ENCODE assay signal across 8 cellular contexts in the genomic region with DNA sequence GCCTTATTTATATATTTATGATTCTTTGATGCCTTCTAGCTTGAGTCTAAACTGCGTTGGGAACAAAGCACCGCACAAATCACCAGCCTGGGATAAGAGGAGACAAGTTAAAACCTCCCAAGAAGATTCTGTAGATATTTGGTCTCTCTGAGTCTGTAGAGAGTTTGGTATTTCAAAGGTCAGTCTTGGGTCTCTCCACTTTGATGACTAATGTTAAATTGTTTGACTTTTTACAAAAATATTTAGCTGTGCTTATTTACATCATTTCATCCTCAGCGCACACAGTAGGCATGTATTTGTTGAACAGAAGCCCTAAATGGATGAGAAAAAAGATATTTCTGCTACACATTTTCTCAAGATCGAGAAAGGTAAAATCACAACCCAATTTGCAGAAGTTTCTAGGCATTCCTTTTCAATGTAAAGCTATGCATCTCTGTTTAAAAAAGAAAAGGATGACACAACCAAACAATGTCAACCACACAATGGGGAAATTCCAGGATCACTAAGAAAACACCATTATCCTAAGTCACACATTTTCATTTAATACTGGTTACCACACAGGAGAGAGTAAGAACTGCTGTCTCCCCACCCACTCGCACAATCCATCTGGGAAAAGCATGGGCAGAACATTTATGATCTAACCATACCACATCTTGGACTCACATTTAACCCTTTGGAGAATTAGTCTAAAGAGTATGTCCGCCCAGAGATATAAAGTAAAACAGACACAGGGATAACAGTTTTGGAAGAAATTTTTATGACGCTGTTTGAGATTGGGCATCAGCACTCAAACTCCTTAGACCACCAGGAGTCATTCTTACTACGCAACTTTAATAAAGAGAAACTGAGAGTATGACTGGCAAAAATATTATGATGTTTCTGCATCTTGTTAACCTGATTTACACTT. TPM values are rescaled to one million over a fixed set of nuclear protein-coding genes. Genes with fewer than 3 reads are reported as not detected.
DNase-seq lines count a peak whose midpoint lies in the region; ATAC-seq and TF ChIP-seq lines count a peak whose summit lies in the region.

No MANE protein-coding gene starts in this region.

- peak overlapping the region; percentile 98 for H3K4me3 Mint-ChIP-seq in activated naive CD4-positive, alpha-beta T cell treated with anti-CD3 and anti-CD28 coated beads, Interleukin-2, amount 50 U/mL, for 24 hours
- peak overlapping the region; percentile 84 for H3K4me3 Mint-ChIP-seq in stimulated activated effector memory CD8-positive, alpha-beta T cell treated with anti-CD3 and anti-CD28 coated beads, Interleukin-12 subunit alpha, Interleukin-12 subunit beta, amount 100 ng/mL, for 72 hours

- ATAC-seq in HG02610 (IDR thresholded peaks at IDR 0.05; ENCODE audit: unreplicated experiment) (peak; percentile 7), HG03097 (IDR thresholded peaks at IDR 0.05; ENCODE audit: low FRiP score, unreplicated experiment) (no peak), HG03045 (IDR thresholded peaks at IDR 0.05; ENCODE audit: unreplicated experiment) (no peak)
- ATAC-seq in stimulated activated effector memory CD8-positive, alpha-beta T cell treated with anti-CD3 and anti-CD28 coated beads, Interleukin-12 subunit alpha, Interleukin-12 subunit beta, amount 100 ng/mL, for 72 hours: peak; percentile 6

- H3K9me3 Mint-ChIP-seq in activated naive CD4-positive, alpha-beta T cell treated with anti-CD3 and anti-CD28 coated beads, Interleukin-2, amount 50 U/mL, for 24 hours: no peaks in the 10 kb centered on the region
- H3K9me3 Mint-ChIP-seq in stimulated activated effector memory CD8-positive, alpha-beta T cell treated with anti-CD3 and anti-CD28 coated beads, Interleukin-12 subunit alpha, Interleukin-12 subunit beta, amount 100 ng/mL, for 72 hours: no peaks in the 10 kb centered on the region

- H3K27me3 ChIP-seq in BE2C: peaks cover 4% of the 10 kb centered on the region

- H3K36me3 Mint-ChIP-seq in activated naive CD4-positive, alpha-beta T cell treated with anti-CD3 and anti-CD28 coated beads, Interleukin-2, amount 50 U/mL, for 24 hours: peaks cover 38% of the 10 kb centered on the region
- peaks cover 92% of the 10 kb centered on the region for H3K36me3 Mint-ChIP-seq in stimulated activated effector memory CD8-positive, alpha-beta T cell treated with anti-CD3 and anti-CD28 coated beads, Interleukin-12 subunit alpha, Interleukin-12 subunit beta, amount 100 ng/mL, for 72 hours

- no peaks in the 10 kb centered on the region for H3K9me3 ChIP-seq in BE2C

- peaks cover 62% of the 10 kb centered on the region for H3K4me1 Mint-ChIP-seq in activated naive CD4-positive, alpha-beta T cell treated with anti-CD3 and anti-CD28 coated beads, Interleukin-2, amount 50 U/mL, for 24 hours
- peaks cover 57% of the 10 kb centered on the region for H3K4me1 Mint-ChIP-seq in stimulated activated effector memory CD8-positive, alpha-beta T cell treated with anti-CD3 and anti-CD28 coated beads, Interleukin-12 subunit alpha, Interleukin-12 subunit beta, amount 100 ng/mL, for 72 hours

- peaks cover 9% of the 10 kb centered on the region for H3K4me1 ChIP-seq in BE2C

- peak; percentile 32 for DNase-seq in BE2C
- DNase-seq in stimulated activated effector memory CD8-positive, alpha-beta T cell treated with anti-CD3 and anti-CD28 coated beads, Interleukin-12 subunit alpha, Interleukin-12 subunit beta, amount 100 ng/mL, for 72 hours (ENCODE audit: low spot score in 2 of 2): no peak
- DNase-seq in T1000 (lab: John Stamatoyannopoulos, UW): no peak

- TF ChIP-seq CTCF in BE2C (IDR thresholded peaks at IDR 0.05; ENCODE audit: low read depth, low read length): no peak

- H3K27ac Mint-ChIP-seq in activated naive CD4-positive, alpha-beta T cell treated with anti-CD3 and anti-CD28 coated beads, Interleukin-2, amount 50 U/mL, for 24 hours: peak overlapping the region; percentile 93
- peak overlapping the region; percentile 99 for H3K27ac Mint-ChIP-seq in stimulated activated effector memory CD8-positive, alpha-beta T cell treated with anti-CD3 and anti-CD28 coated beads, Interleukin-12 subunit alpha, Interleukin-12 subunit beta, amount 100 ng/mL, for 72 hours

- no peaks in the 10 kb centered on the region for H3K27me3 Mint-ChIP-seq in activated naive CD4-positive, alpha-beta T cell treated with anti-CD3 and anti-CD28 coated beads, Interleukin-2, amount 50 U/mL, for 24 hours

- peaks cover 27% of the 10 kb centered on the region for H3K36me3 ChIP-seq in BE2C

- H3K4me3 ChIP-seq in BE2C (ENCODE audit: low read depth, low read length): peak overlapping the region; percentile 98
- peak overlapping the region; percentile 75 for H3K4me3 ChIP-seq in iPS-11a (ENCODE audit: low read depth, low read length)

RNA-seq across cellular contexts. Expression of gene CDK6, which starts 4.4 kb away (rescaled TPM):
- polyA plus RNA-seq in BE2C (2012; ENCODE audit: insufficient read depth, insufficient read length, low read depth): 17.2 TPM

Comparison
In these comparisons a context has a peak if more than half of its experiments do, and no peak if none do; other contexts are left out.
1. ATAC-seq: peak in HG02610 (single experiment) and stimulated activated effector memory CD8-positive, alpha-beta T cell treated with anti-CD3 and anti-CD28 coated beads, Interleukin-12 subunit alpha, Interleukin-12 subunit beta, amount 100 ng/mL, for 72 hours (single experiment); none in HG03097 (single experiment) and HG03045 (single experiment).